ENCODE assay signal across 13 cellular contexts in the genomic region with DNA sequence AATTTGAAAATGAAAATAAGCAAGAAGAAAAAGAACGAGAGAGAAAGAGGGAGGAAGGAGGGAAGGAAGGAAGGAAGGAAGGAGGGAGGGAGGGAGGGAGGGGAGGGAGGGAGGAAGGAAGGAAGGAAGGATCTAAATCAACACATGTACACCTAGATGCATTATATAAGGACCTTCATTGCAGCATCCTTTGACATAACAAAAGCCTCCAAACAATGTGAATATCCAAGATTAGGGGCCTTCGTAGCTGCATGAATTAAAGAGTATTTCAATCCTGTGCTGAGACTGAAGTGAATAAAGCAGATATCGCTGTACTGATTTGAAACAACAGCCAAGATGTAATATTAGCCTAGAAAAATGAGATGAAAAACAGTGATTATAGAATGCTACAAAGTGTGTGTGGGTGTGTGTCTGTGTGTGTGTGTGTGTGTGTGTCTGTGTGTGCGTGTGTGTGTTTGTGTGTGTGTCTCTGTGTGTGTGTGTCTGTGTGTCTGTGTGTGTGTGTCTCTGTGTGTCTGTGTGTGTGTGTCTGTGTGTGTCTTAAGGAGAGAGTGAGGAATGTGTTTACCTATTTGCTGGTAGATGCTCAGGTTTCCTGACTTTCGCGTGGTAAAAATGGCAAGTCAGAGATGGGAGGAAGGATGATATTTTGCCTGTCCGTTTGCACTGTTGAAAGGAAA.
DNase-seq lines count a peak whose midpoint lies in the region; FAIRE-seq and TF ChIP-seq lines count a peak whose summit lies in the region.
"Had no signal": no experiment of that assay in that cellular context is flagged by ENCODE, and none has a peak within 500 bp of the region (broad histone marks: within the 10 kb centered on the region; RNA-seq: fewer than 3 reads in every experiment).

No MANE protein-coding gene starts in this region.

- no peak for FAIRE-seq in kidney (lab: Jason Lieb, UNC)

- H3K27me3 Mint-ChIP-seq in activated T-cell treated with anti-CD3 and anti-CD28 coated beads, Interleukin-2, amount 50 U/mL, for 24 hours: no peaks in the 10 kb centered on the region

- H3K36me3 ChIP-seq in kidney (ENCODE audit: control insufficient read depth in 1 of 2, insufficient read depth in 2 of 2, low read length in 2 of 2) (no peaks in the 10 kb centered on the region), stomach smooth muscle (ENCODE audit: control insufficient read depth in 2 of 2, insufficient read depth in 2 of 2, low read length in 2 of 2) (no peaks in the 10 kb centered on the region)

- peak overlapping the region; percentile 26 for H3K27ac Mint-ChIP-seq in activated T-cell treated with anti-CD3 and anti-CD28 coated beads, Interleukin-2, amount 50 U/mL, for 24 hours

- TF ChIP-seq CTCF in VCaP (conservative IDR thresholded peaks at IDR 0.05): no peak; the same call in 1 of the 2 replicates
- no peak for TF ChIP-seq CTCF in kidney (IDR thresholded peaks at IDR 0.05; ENCODE audit: borderline replicate concordance, extremely low read depth, insufficient read depth)
- no peak for TF ChIP-seq CTCF in foreskin fibroblast (IDR thresholded peaks at IDR 0.05; ENCODE audit: low read depth, low read length)

- H3K9me3 Mint-ChIP-seq in activated T-cell treated with anti-CD3 and anti-CD28 coated beads, Interleukin-2, amount 50 U/mL, for 24 hours: no peaks in the 10 kb centered on the region

- H3K27me3 ChIP-seq in stomach smooth muscle (ENCODE audit: control insufficient read depth in 1 of 2, insufficient read depth in 2 of 2, low read length in 2 of 2): no peaks in the 10 kb centered on the region

- H3K27ac ChIP-seq in VCaP (peak overlapping the region; percentile 69), kidney (ENCODE audit: low read depth in 2 of 2, low read length in 2 of 2) (no peak overlapping the region), stomach smooth muscle (ENCODE audit: low read length) (peak overlapping the region; percentile 37)
- H3K27ac ChIP-seq: SK-N-MC had no signal

- peaks cover 47% of the 10 kb centered on the region for H3K4me1 Mint-ChIP-seq in activated T-cell treated with anti-CD3 and anti-CD28 coated beads, Interleukin-2, amount 50 U/mL, for 24 hours (ENCODE audit: low read depth)

- H3K9ac ChIP-seq in kidney (ENCODE audit: low read length in 2 of 2) (no peak overlapping the region), stomach smooth muscle (ENCODE audit: low read length in 2 of 2) (no peak overlapping the region)

- intact Hi-C loops in kidney (cut with DNase I): no loop called here

- no peak overlapping the region for H3K4me3 Mint-ChIP-seq in activated T-cell treated with anti-CD3 and anti-CD28 coated beads, Interleukin-2, amount 50 U/mL, for 24 hours

- H3K36me3 Mint-ChIP-seq in activated T-cell treated with anti-CD3 and anti-CD28 coated beads, Interleukin-2, amount 50 U/mL, for 24 hours (ENCODE audit: low read depth): no peaks in the 10 kb centered on the region

- DNase-seq in activated T-cell treated with anti-CD3 and anti-CD28 coated beads, Interleukin-2, amount 50 U/mL, for 24 hours: no peak
- no peak for DNase-seq in activated T-cell treated with anti-CD3 and anti-CD28 coated beads, Interleukin-2, amount 50 U/mL, for 1 hour
- peak; percentile 0 for DNase-seq in kidney
- no peak for DNase-seq in NOMO-1 (lab: John Stamatoyannopoulos, UW; ENCODE audit: unreplicated experiment in 2 of 2)
- DNase-seq in hepatic stellate cell (ENCODE audit: low spot score): no peak
- DNase-seq in foreskin fibroblast: no peak
- DNase-seq: EL, H7, NCI-H146, NCI-H82 had no signal

- H3K9me3 ChIP-seq in kidney (ENCODE audit: control insufficient read depth in 1 of 2, low read length in 2 of 2) (no peaks in the 10 kb centered on the region), stomach smooth muscle (ENCODE audit: control insufficient read depth in 2 of 2, low read length in 2 of 2) (no peaks in the 10 kb centered on the region)

- H3K4me1 ChIP-seq in kidney (ENCODE audit: control insufficient read depth in 1 of 2, insufficient read depth in 1 of 2, low read depth in 1 of 2, low read length in 2 of 2): peaks cover 7 to 14% of the 10 kb centered on the region in 2 donors
- H3K4me1 ChIP-seq in stomach smooth muscle (ENCODE audit: control insufficient read depth, insufficient read depth, low read length): peaks cover 28% of the 10 kb centered on the region

- no peak overlapping the region for H3K4me3 ChIP-seq in kidney (ENCODE audit: low read length in 2 of 2)
- H3K4me3 ChIP-seq in stomach smooth muscle (ENCODE audit: low read length in 2 of 2): no peak overlapping the region
- no peak overlapping the region for H3K4me3 ChIP-seq in foreskin fibroblast (ENCODE audit: low read depth in 1 of 2, low read length in 2 of 2)
- H3K4me3 ChIP-seq: SK-N-MC had no signal

Comparison
In these comparisons a context has a peak if more than half of its experiments do, and no peak if none do; other contexts are left out.
1. H3K27ac ChIP-seq: peak in VCaP (single experiment) and stomach smooth muscle (single experiment); none in kidney (0 of 2).